Comparison of ENCODE assay signal across 8 cellular contexts in genomic region chr9:95025213-95026170, GRCh38.
DNase-seq lines count a peak whose midpoint lies in the region; ATAC-seq and TF ChIP-seq lines count a peak whose summit lies in the region.

No MANE protein-coding gene starts in this region.

- peaks cover 16 to 23% of the 10 kb centered on the region in 2 donors for H3K4me1 ChIP-seq in uterus

- TF ChIP-seq POLR2A in uterus (IDR thresholded peaks at IDR 0.05), result peak in 1 of 2 donors; percentile 48

- no peak for ATAC-seq in GM18858 (IDR thresholded peaks at IDR 0.05; ENCODE audit: unreplicated experiment)

- no peaks in the 10 kb centered on the region for H3K36me3 ChIP-seq in uterus

- no peaks in the 10 kb centered on the region for H3K27me3 ChIP-seq in uterus

- peak overlapping the region; percentile 77 to 100 for H3K27ac ChIP-seq in uterus

- peak; percentile 64 for TF ChIP-seq CTCF in choroid plexus epithelial cell (conservative IDR thresholded peaks at IDR 0.05; ENCODE audit: low read depth, low read length)
- TF ChIP-seq CTCF in uterus (IDR thresholded peaks at IDR 0.05), result peak in 3 of 4 experiments; percentile 15 to 46 (median 45)

- no peaks in the 10 kb centered on the region for H3K9me3 ChIP-seq in uterus

- intact Hi-C loops in uterus (cut with DNase I; ENCODE audit: low total_unique reads), result no loop called here

- peak; percentile 60 for DNase-seq in NCI-H510A treated with DMSO at 0.1 percent for 48 hours (lab: John Stamatoyannopoulos, UW)
- no peak for DNase-seq in NCI-H510A (lab: John Stamatoyannopoulos, UW)
- DNase-seq in choroid plexus epithelial cell (ENCODE audit: low read depth), result peak; percentile 95
- DNase-seq in lung microvascular endothelial cell (ENCODE audit: low read depth in 2 of 2), result peak; percentile 83 to 89
- peak; percentile 77 to 80 for DNase-seq in uterus
- no peak for DNase-seq in NCI-H1048 (lab: John Stamatoyannopoulos, UW)
- no peak for DNase-seq in LoVo (ENCODE audit: low spot score)

- H3K4me3 ChIP-seq in choroid plexus epithelial cell (ENCODE audit: low read depth, low read length) (no peak overlapping the region), uterus (no peak overlapping the region)

Comparison
In these comparisons a context has a peak if more than half of its experiments do, and no peak if none do; other contexts are left out.
1. DNase-seq: peak in NCI-H510A treated with DMSO at 0.1 percent for 48 hours (single experiment), choroid plexus epithelial cell (single experiment), lung microvascular endothelial cell (2 of 2) and uterus (2 of 2); none in NCI-H510A (single experiment), NCI-H1048 (single experiment) and LoVo (single experiment).